8 cellular contexts compared by ENCODE assay signal in the genomic region with DNA sequence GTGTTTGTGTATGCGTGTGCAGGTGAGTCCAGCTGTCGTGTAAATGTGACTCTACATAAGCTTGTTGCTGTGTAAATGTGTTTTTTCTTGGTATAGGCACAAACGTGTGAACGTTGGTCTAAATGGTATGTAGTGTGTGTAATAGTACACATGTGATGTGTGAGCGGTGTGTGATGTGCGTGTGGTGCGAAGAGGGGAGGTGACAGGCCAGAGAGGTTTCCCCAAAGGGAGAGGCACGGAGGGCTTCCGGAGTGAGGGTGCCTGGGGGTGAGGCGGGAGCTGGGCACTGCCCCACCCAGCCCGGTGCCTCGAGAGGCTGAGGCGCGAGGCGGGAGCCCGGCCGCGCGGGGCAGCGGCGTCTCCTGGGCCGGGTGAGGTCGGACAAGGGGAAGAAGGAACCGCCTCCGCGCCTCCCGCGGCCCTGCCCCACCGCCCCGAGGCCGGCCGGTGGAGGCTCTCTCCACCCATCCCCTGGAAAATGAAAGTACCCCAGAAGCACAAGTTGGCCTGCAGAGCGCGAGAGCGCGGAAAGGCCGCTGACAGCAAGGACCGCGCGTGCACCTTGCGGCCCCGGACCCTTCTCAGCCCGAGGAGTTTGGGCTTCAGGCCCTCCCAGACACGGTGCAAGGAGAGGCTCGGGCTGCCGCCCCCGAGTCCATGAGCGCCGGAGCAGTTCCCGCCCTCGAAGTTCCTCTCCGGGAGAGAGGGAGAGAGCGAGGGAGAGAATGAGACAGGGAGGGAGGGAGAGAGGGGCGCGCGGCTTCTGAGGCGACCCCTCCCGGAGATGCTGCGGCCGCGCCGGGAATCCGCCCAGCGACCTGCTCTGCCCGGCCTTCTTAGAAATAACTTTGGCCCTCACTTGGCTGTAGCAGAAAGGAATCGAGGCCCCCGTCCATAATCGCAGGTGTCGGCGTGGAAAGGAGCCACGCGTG. TPM values are rescaled to one million over a fixed set of nuclear protein-coding genes. Genes with fewer than 3 reads are reported as not detected.
DNase-seq lines count a peak whose midpoint lies in the region; ATAC-seq and TF ChIP-seq lines count a peak whose summit lies in the region.

No MANE protein-coding gene starts in this region.

- peaks cover 0 to 8% (median 0%) of the 10 kb centered on the region in 8 donors for H3K9me3 Mint-ChIP-seq in CD4-positive, alpha-beta memory T cell
- no peaks in the 10 kb centered on the region for H3K9me3 Mint-ChIP-seq in T-helper 2 cell treated with Interferon-gamma antibody and Interleukin-4, amounts not matched to agents 5 μg/mL and 100 μg/mL, for 36 hours

- no peaks in the 10 kb centered on the region for H3K36me3 ChIP-seq in CD4-positive, alpha-beta memory T cell (ENCODE audit: insufficient read depth, low read length)
- no peaks in the 10 kb centered on the region for H3K36me3 ChIP-seq in H7 (replicated peaks; ENCODE audit: control insufficient read depth, insufficient read depth, low read length)
- H3K36me3 ChIP-seq in muscle layer of duodenum (ENCODE audit: control insufficient read depth in 1 of 2, insufficient read depth in 2 of 2, low read length in 2 of 2), result no peaks in the 10 kb centered on the region

- H3K4me3 ChIP-seq in CD4-positive, alpha-beta memory T cell (ENCODE audit: low read length in 2 of 2), result peak overlapping the region; percentile 36 to 48
- H3K4me3 ChIP-seq in H7 (ENCODE audit: insufficient read depth, low read depth, low read length) (peak overlapping the region; percentile 31), epithelial cell of esophagus (ENCODE audit: low read length) (peak overlapping the region; percentile 39), muscle layer of duodenum (ENCODE audit: low read depth in 1 of 2, low read length in 2 of 2) (peak overlapping the region; percentile 73 to 90)

- POLR2A ChIA-PET in CD4-positive, alpha-beta memory T cell (lab: Charles Lee; ENCODE audit: partially characterized antibody), result no interaction called here

- H3K27ac Mint-ChIP-seq in CD4-positive, alpha-beta memory T cell, result peak overlapping the region in 2 of 7 donors; percentile 18 to 20
- H3K27ac Mint-ChIP-seq in T-helper 2 cell treated with Interferon-gamma antibody and Interleukin-4, amounts not matched to agents 5 μg/mL and 100 μg/mL, for 36 hours, result peak overlapping the region; percentile 16

- H3K9me3 ChIP-seq in CD4-positive, alpha-beta memory T cell (ENCODE audit: control insufficient read depth in 1 of 2, low read length in 2 of 2), result no peaks in the 10 kb centered on the region
- no peaks in the 10 kb centered on the region for H3K9me3 ChIP-seq in muscle layer of duodenum (ENCODE audit: control insufficient read depth in 1 of 2, low read length in 2 of 2)

- H3K27me3 ChIP-seq in CD4-positive, alpha-beta memory T cell (ENCODE audit: insufficient read depth, low read length), result peaks cover 69% of the 10 kb centered on the region
- H3K27me3 ChIP-seq in H7 (ENCODE audit: control insufficient read depth, insufficient read depth, low read length), result peaks cover 99% of the 10 kb centered on the region
- H3K27me3 ChIP-seq in muscle layer of duodenum (ENCODE audit: low read depth, low read length), result peaks cover 71% of the 10 kb centered on the region

- peaks cover 58% of the 10 kb centered on the region for H3K4me1 ChIP-seq in CD4-positive, alpha-beta memory T cell (ENCODE audit: insufficient read depth, low read length)
- H3K4me1 ChIP-seq in muscle layer of duodenum (ENCODE audit: control insufficient read depth in 1 of 2, insufficient read depth in 2 of 2, low read length in 2 of 2), result peaks cover 0 to 56% of the 10 kb centered on the region in 2 donors

- TF ChIP-seq CTCF in epithelial cell of esophagus (IDR thresholded peaks at IDR 0.05; ENCODE audit: insufficient read depth, low read depth, low read length, missing control alignments), result no peak

- peaks cover 0 to 4% of the 10 kb centered on the region in 2 donors for H3K36me3 Mint-ChIP-seq in CD4-positive, alpha-beta memory T cell
- H3K36me3 Mint-ChIP-seq in T-helper 2 cell treated with Interferon-gamma antibody and Interleukin-4, amounts not matched to agents 5 μg/mL and 100 μg/mL, for 36 hours (ENCODE audit: low read depth), result peaks cover 4% of the 10 kb centered on the region

- ATAC-seq in GM21423 (IDR thresholded peaks at IDR 0.05; ENCODE audit: unreplicated experiment) (no peak), HG03571 (IDR thresholded peaks at IDR 0.05; ENCODE audit: unreplicated experiment) (no peak)

- CTCF ChIA-PET in CD4-positive, alpha-beta memory T cell (lab: Charles Lee; ENCODE audit: partially characterized antibody), result no interaction called here

- DNase-seq in CD4-positive, alpha-beta memory T cell, result peak in 2 of 5 donors; percentile 11 to 15
- DNase-seq in H7 (peak; percentile 90), epithelial cell of esophagus (ENCODE audit: low read depth) (no peak), NCI-H2107 (lab: John Stamatoyannopoulos, UW) (no peak)
- DNase-seq in T-helper 2 cell treated with Interferon-gamma antibody and Interleukin-4, amounts not matched to agents 5 μg/mL and 100 μg/mL, for 36 hours (ENCODE audit: low spot score), result no peak

- peaks cover 40 to 71% (median 45%) of the 10 kb centered on the region in 4 donors for H3K4me1 Mint-ChIP-seq in CD4-positive, alpha-beta memory T cell
- peaks cover 27% of the 10 kb centered on the region for H3K4me1 Mint-ChIP-seq in T-helper 2 cell treated with Interferon-gamma antibody and Interleukin-4, amounts not matched to agents 5 μg/mL and 100 μg/mL, for 36 hours (ENCODE audit: low read depth)

- intact Hi-C loops in CD4-positive, alpha-beta memory T cell (cut with micrococcal nuclease), result loop anchor here (2.0 to 10.0 kb wide), 3 partner anchors 40 to 977 kb away; a partner anchor contains a TSS

- H3K27ac ChIP-seq in CD4-positive, alpha-beta memory T cell (ENCODE audit: low read depth, low read length), result no peak overlapping the region
- H3K27ac ChIP-seq in muscle layer of duodenum (ENCODE audit: low read length), result no peak overlapping the region

- H3K27me3 Mint-ChIP-seq in CD4-positive, alpha-beta memory T cell, result peaks cover 67 to 74% of the 10 kb centered on the region in 2 donors
- peaks cover 93% of the 10 kb centered on the region for H3K27me3 Mint-ChIP-seq in T-helper 2 cell treated with Interferon-gamma antibody and Interleukin-4, amounts not matched to agents 5 μg/mL and 100 μg/mL, for 36 hours (ENCODE audit: low read depth)

- H3K4me3 Mint-ChIP-seq in CD4-positive, alpha-beta memory T cell, result peak overlapping the region; percentile 80 to 95 (median 91)
- H3K4me3 Mint-ChIP-seq in T-helper 2 cell treated with Interferon-gamma antibody and Interleukin-4, amounts not matched to agents 5 μg/mL and 100 μg/mL, for 36 hours, result peak overlapping the region; percentile 82

RNA-seq across cellular contexts. Expression of a gene that starts 43.2 kb away (rescaled TPM):
- total RNA-seq in CD4-positive, alpha-beta memory T cell, result 10 to 100 TPM; 54.4 to 55.6 TPM
- 10 to 100 TPM; 44.4 to 59.8 TPM for polyA plus RNA-seq in CD4-positive, alpha-beta memory T cell
- 20.9 and 24.5 TPM in 2 replicates for total RNA-seq in H7 (2014; rRNA removed; shearing (Covaris generic))

RNA-seq across cellular contexts. Expression of a gene that starts 48.1 kb away (rescaled TPM):
- not detected for total RNA-seq in CD4-positive, alpha-beta memory T cell
- not detected for polyA plus RNA-seq in CD4-positive, alpha-beta memory T cell
- not detected in 2 replicates for total RNA-seq in H7 (2014; rRNA removed; shearing (Covaris generic))

Comparison
In these comparisons a context has a peak if more than half of its experiments do, and no peak if none do; other contexts are left out.
1. H3K4me3 ChIP-seq: peak in every context shown above with its lines; median percentile 82 in muscle layer of duodenum; 42 in CD4-positive, alpha-beta memory T cell; 39 in epithelial cell of esophagus; 31 in H7.